Comparison of ENCODE assay signal across 21 cellular contexts in the genomic region with DNA sequence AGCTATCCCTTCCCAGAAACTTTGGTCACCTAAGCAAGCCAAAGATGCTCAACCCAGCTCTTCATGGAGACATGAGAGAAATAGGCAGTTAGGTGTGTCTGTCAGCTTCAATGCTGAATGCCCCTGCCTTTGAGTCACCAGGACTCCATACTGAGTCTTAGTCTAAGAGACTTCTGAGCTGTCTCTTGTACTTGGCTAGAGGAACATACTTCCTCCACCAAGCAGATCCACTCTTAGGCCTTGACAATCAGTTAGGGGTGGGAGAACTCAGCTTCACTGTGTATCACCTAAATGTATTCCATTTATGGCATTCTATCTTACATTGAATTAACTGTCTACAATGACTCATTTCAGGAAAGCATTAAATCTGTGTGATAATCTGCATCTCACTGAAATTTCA.
"Had no signal": no experiment of that assay in that cellular context is flagged by ENCODE, and none has a peak within 500 bp of the region (broad histone marks: within the 10 kb centered on the region; RNA-seq: fewer than 3 reads in every experiment).

No MANE protein-coding gene starts in this region.

- H3K27me3 ChIP-seq: hepatocyte, sigmoid colon, testis, vagina had no signal

- H3K36me3 ChIP-seq: left ventricle myocardium inferior, sigmoid colon, vagina had no signal

- ATAC-seq: activated T-helper 17 cell treated with anti-CD3 and anti-CD28 coated beads, Interleukin-2, amount 50 U/mL, for 72 hours; naive thymus-derived CD8-positive, alpha-beta T cell; T-helper 17 cell had no signal

- H3K4me1 ChIP-seq: left ventricle myocardium inferior, testis, vagina had no signal

- DNase-seq: activated CD4-positive, alpha-beta memory T cell treated with anti-CD3 and anti-CD28 coated beads, Interleukin-2, amount 10 ng/mL, durations not matched to agents 7 days and 5 days; activated CD4-positive, alpha-beta T cell treated with anti-CD3 and anti-CD28 coated beads, Interleukin-2, amount 10 ng/mL, durations not matched to agents 24 days and 14 days; activated CD4-positive, CD25-positive, alpha-beta regulatory T cell; activated T-cell treated with anti-CD3 and anti-CD28 coated beads, Interleukin-2, amount 50 U/mL, for 1 hour; effector CD4-positive, alpha-beta T cell; erythroblast; foreskin melanocyte; glutamatergic neuron; kidney glomerular epithelial cell; left ventricle myocardium inferior; naive thymus-derived CD8-positive, alpha-beta T cell; retina; sigmoid colon; stimulated activated CD4-positive, alpha-beta T cell treated with anti-CD3 and anti-CD28 coated beads, Interleukin-4, amount 100 ng/mL, for 1 hour; stimulated activated naive CD4-positive, alpha-beta T cell; T-helper 17 cell; testis had no signal

- H3K4me3 ChIP-seq: hepatocyte, left ventricle myocardium inferior, sigmoid colon, smooth muscle cell, testis, vagina had no signal

- H3K27ac ChIP-seq: hepatocyte, left ventricle myocardium inferior, sigmoid colon, testis, vagina had no signal

- H3K9me3 ChIP-seq: left ventricle myocardium inferior, sigmoid colon, testis, vagina had no signal
